ENCODE assay signal across 9 cellular contexts in genomic region chr2:9779572-9780264, GRCh38.
DNase-seq lines count a peak whose midpoint lies in the region; ATAC-seq, FAIRE-seq and TF ChIP-seq lines count a peak whose summit lies in the region.
"Had no signal": no experiment of that assay in that cellular context is flagged by ENCODE, and none has a peak within 500 bp of the region (broad histone marks: within the 10 kb centered on the region; RNA-seq: fewer than 3 reads in every experiment).

No MANE protein-coding gene starts in this region.

- H3K4me1 ChIP-seq in MM.1S (ENCODE audit: low read length), result peaks cover 8% of the 10 kb centered on the region

- no peak for FAIRE-seq in D721Med (lab: Jason Lieb, UNC)

- peak overlapping the region; percentile 75 for H3K27ac Mint-ChIP-seq in activated T-cell treated with anti-CD3 and anti-CD28 coated beads, Interleukin-2, amount 50 U/mL, for 24 hours
- peak overlapping the region; percentile 19 for H3K27ac Mint-ChIP-seq in neural crest cell (ENCODE audit: unreplicated experiment)

- H3K27me3 Mint-ChIP-seq in activated T-cell treated with anti-CD3 and anti-CD28 coated beads, Interleukin-2, amount 50 U/mL, for 24 hours, result no peaks in the 10 kb centered on the region
- no peaks in the 10 kb centered on the region for H3K27me3 Mint-ChIP-seq in neural crest cell (ENCODE audit: low read depth)

- H3K9me2 ChIP-seq in MM.1S (replicated peaks; ENCODE audit: insufficient read depth, low read length), result no peaks in the 10 kb centered on the region

- no peaks in the 10 kb centered on the region for H3K36me3 Mint-ChIP-seq in activated T-cell treated with anti-CD3 and anti-CD28 coated beads, Interleukin-2, amount 50 U/mL, for 24 hours (ENCODE audit: low read depth)
- no peaks in the 10 kb centered on the region for H3K36me3 Mint-ChIP-seq in neural crest cell (ENCODE audit: low read depth)

- in situ Hi-C loops in ACHN (cut with HindIII; ENCODE audit: low pct_ligation_motif_present, low pct_unique_long_range_greater_than_20kb, low sequenced_read_pairs), result no loop called here

- H3K9me3 ChIP-seq in MM.1S (replicated peaks; ENCODE audit: insufficient read depth, low read length), result no peaks in the 10 kb centered on the region

- peaks cover 59% of the 10 kb centered on the region for H3K4me1 Mint-ChIP-seq in activated T-cell treated with anti-CD3 and anti-CD28 coated beads, Interleukin-2, amount 50 U/mL, for 24 hours (ENCODE audit: low read depth)
- H3K4me1 Mint-ChIP-seq in neural crest cell, result peaks cover 9% of the 10 kb centered on the region

- peak overlapping the region; percentile 11; the same call in 1 of the 2 replicates for H3K4me2 ChIP-seq in MM.1S (ENCODE audit: low read depth, low read length)

- no peak for DNase-seq in MM.1S
- peak; percentile 55 for DNase-seq in activated T-cell treated with anti-CD3 and anti-CD28 coated beads, Interleukin-2, amount 50 U/mL, for 24 hours
- no peak for DNase-seq in neural crest cell (ENCODE audit: low read depth, low spot score)
- DNase-seq in D721Med (ENCODE audit: insufficient read length, low spot score), result no peak
- DNase-seq in DMS79 (lab: John Stamatoyannopoulos, UW), result no peak
- no peak for DNase-seq in ACHN
- DNase-seq in retina, result no peak

- TF ChIP-seq CTCF in MM.1S (IDR thresholded peaks at IDR 0.05; ENCODE audit: low read length) (no peak), neural crest cell (conservative IDR thresholded peaks at IDR 0.05) (no peak), D721Med (IDR thresholded peaks at IDR 0.05; ENCODE audit: insufficient read depth, missing control alignments) (no peak)

- H2AFZ ChIP-seq in MM.1S (ENCODE audit: low read length), result no peak overlapping the region

- no peaks in the 10 kb centered on the region for H3K36me3 ChIP-seq in MM.1S (replicated peaks; ENCODE audit: insufficient read depth, low read length)

- H3K9ac ChIP-seq in MM.1S (ENCODE audit: low read length), result no peak overlapping the region

- no peaks in the 10 kb centered on the region for H3K9me3 Mint-ChIP-seq in activated T-cell treated with anti-CD3 and anti-CD28 coated beads, Interleukin-2, amount 50 U/mL, for 24 hours
- H3K9me3 Mint-ChIP-seq in neural crest cell, result peaks cover 6% of the 10 kb centered on the region

- H3K4me3 Mint-ChIP-seq in activated T-cell treated with anti-CD3 and anti-CD28 coated beads, Interleukin-2, amount 50 U/mL, for 24 hours, result peak overlapping the region; percentile 56
- no peak overlapping the region for H3K4me3 Mint-ChIP-seq in neural crest cell

- no peaks in the 10 kb centered on the region for H3K79me2 ChIP-seq in MM.1S (ENCODE audit: low read length)

- peak; percentile 41 for ATAC-seq in GM18867 (IDR thresholded peaks at IDR 0.05; ENCODE audit: unreplicated experiment)

- peaks cover 6% of the 10 kb centered on the region; the same call in 1 of the 2 replicates for H3F3A ChIP-seq in MM.1S (ENCODE audit: insufficient read depth, low read length)

- 0 out of 2 replicates have a peak overlapping the region, but pooled peaks have one; percentile 6 for H3K4me3 ChIP-seq in MM.1S (ENCODE audit: low read length)
- H3K4me3 ChIP-seq: coronary artery had no signal

- H3K27ac ChIP-seq in MM.1S (ENCODE audit: low read length), result no peak overlapping the region
- H3K27ac ChIP-seq: coronary artery had no signal

- no peaks in the 10 kb centered on the region for H4K20me1 ChIP-seq in MM.1S (ENCODE audit: insufficient read depth, low read length)

- H3K27me3 ChIP-seq in MM.1S (replicated peaks; ENCODE audit: insufficient read depth, low read length), result peaks cover 13% of the 10 kb centered on the region; the same call in 1 of the 2 replicates
